Comparison of ENCODE assay signal across 16 cellular contexts in the genomic region with DNA sequence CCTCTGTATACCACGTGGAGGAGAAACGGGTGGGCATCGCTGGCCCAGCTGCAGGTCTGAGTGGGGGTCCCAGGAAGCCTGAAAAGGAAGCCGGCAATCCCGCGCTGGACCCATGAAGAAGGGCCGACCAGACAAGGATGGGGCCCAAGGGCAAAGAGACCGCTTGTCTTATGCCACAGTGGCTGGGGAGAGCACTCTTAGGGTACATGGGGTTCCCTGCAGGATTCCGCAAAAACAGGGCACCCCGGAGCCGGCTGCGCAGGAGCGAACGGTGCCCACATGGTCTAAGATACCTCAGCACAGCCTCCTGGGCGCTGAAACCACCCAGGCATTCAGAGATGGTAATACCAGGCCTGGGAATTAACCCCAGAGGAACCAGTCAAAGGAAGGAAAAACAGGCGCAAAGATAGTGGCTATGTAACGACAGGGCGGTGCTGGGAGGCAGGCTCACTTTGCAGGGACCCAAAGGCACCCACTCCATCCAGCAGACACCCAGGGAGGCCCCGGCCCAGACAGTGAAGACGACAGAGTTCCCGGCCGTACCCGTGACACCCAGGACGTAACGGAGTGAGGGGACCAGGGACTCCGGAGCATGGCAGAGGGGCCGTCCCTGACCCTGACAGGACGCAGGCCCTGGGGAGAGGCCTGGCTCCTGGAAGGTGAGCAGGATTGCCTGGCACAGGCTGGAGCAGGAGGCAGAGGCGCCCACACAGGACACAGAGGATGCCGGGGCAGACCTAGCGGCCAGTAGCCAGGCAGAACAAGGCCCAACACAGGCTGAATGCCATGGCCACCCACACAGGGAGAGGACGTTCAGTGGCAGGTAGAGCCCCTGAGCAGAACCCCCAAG. TPM values are rescaled to one million over a fixed set of nuclear protein-coding genes. Genes with fewer than 3 reads are reported as not detected.
DNase-seq lines count a peak whose midpoint lies in the region; ATAC-seq and TF ChIP-seq lines count a peak whose summit lies in the region.
"Had no signal": no experiment of that assay in that cellular context is flagged by ENCODE, and none has a peak within 500 bp of the region (broad histone marks: within the 10 kb centered on the region; RNA-seq: fewer than 3 reads in every experiment).

No MANE protein-coding gene starts in this region.

- no peak for TF ChIP-seq CTCF in AG04450 (IDR thresholded peaks at IDR 0.05; ENCODE audit: low read depth, low read length)
- no peak for TF ChIP-seq CTCF in HFFc6 (IDR thresholded peaks at IDR 0.05)

- H3K36me3 Mint-ChIP-seq in HFFc6 (ENCODE audit: low read depth), result no peaks in the 10 kb centered on the region
- H3K36me3 Mint-ChIP-seq in effector memory CD8-positive, alpha-beta T cell (ENCODE audit: insufficient read depth), result peaks cover 19% of the 10 kb centered on the region
- H3K36me3 Mint-ChIP-seq in activated T-helper 17 cell treated with anti-CD3 and anti-CD28 coated beads, Interleukin-2, amount 50 U/mL, for 72 hours (ENCODE audit: low read depth), result peaks cover 25% of the 10 kb centered on the region
- H3K36me3 Mint-ChIP-seq: naive B cell had no signal

- H3K9me3 Mint-ChIP-seq in HFFc6, result no peaks in the 10 kb centered on the region
- no peaks in the 10 kb centered on the region for H3K9me3 Mint-ChIP-seq in effector memory CD8-positive, alpha-beta T cell
- H3K9me3 Mint-ChIP-seq in activated T-helper 17 cell treated with anti-CD3 and anti-CD28 coated beads, Interleukin-2, amount 50 U/mL, for 72 hours, result no peaks in the 10 kb centered on the region
- H3K9me3 Mint-ChIP-seq: naive B cell; stimulated activated naive CD8-positive, alpha-beta T cell treated with anti-CD3 and anti-CD28 coated beads, Interleukin-15, amount 100 ng/mL, for 72 hours had no signal

- H3K27ac Mint-ChIP-seq in HFFc6, result peak overlapping the region; percentile 98
- H3K27ac Mint-ChIP-seq in effector memory CD8-positive, alpha-beta T cell, result peak overlapping the region; percentile 69 to 92
- no peak overlapping the region for H3K27ac Mint-ChIP-seq in activated T-helper 17 cell treated with anti-CD3 and anti-CD28 coated beads, Interleukin-2, amount 50 U/mL, for 72 hours

- H3K27me3 Mint-ChIP-seq in HFFc6 (ENCODE audit: insufficient read depth), result peaks cover 5% of the 10 kb centered on the region
- H3K27me3 Mint-ChIP-seq in effector memory CD8-positive, alpha-beta T cell, result no peaks in the 10 kb centered on the region
- H3K27me3 Mint-ChIP-seq in activated T-helper 17 cell treated with anti-CD3 and anti-CD28 coated beads, Interleukin-2, amount 50 U/mL, for 72 hours, result no peaks in the 10 kb centered on the region
- H3K27me3 Mint-ChIP-seq: stimulated activated naive CD8-positive, alpha-beta T cell treated with anti-CD3 and anti-CD28 coated beads, Interleukin-15, amount 100 ng/mL, for 72 hours had no signal

- POLR2A ChIA-PET in AG04450 (lab: Yijun Ruan, JAX), result interaction anchor here (1.3 to 2.6 kb wide), 4 partner anchors 7 to 27 kb away, joined by 3 to 20 read pairs (median 6); no protein-coding TSS in a partner anchor

- H3K27me3 ChIP-seq in AG04450 (ENCODE audit: control insufficient read depth, insufficient read depth, low read length), result no peaks in the 10 kb centered on the region
- H3K27me3 ChIP-seq in rectal smooth muscle tissue (ENCODE audit: control insufficient read depth, insufficient read depth, low read length), result no peaks in the 10 kb centered on the region

- H3K9me3 ChIP-seq in AG04450 (ENCODE audit: control insufficient read depth, insufficient read depth, low read length), result no peaks in the 10 kb centered on the region; the same call in 1 of the 2 replicates

- no peak overlapping the region for H3K4me3 Mint-ChIP-seq in HFFc6
- H3K4me3 Mint-ChIP-seq in effector memory CD8-positive, alpha-beta T cell, result no peak overlapping the region
- no peak overlapping the region for H3K4me3 Mint-ChIP-seq in activated T-helper 17 cell treated with anti-CD3 and anti-CD28 coated beads, Interleukin-2, amount 50 U/mL, for 72 hours
- H3K4me3 Mint-ChIP-seq: naive B cell; stimulated activated naive CD8-positive, alpha-beta T cell treated with anti-CD3 and anti-CD28 coated beads, Interleukin-15, amount 100 ng/mL, for 72 hours had no signal

- no peak for ATAC-seq in effector memory CD8-positive, alpha-beta T cell (replicated peaks)
- ATAC-seq in activated T-helper 17 cell treated with anti-CD3 and anti-CD28 coated beads, Interleukin-2, amount 50 U/mL, for 72 hours (replicated peaks), result no peak
- no peak for ATAC-seq in HG03045 (IDR thresholded peaks at IDR 0.05; ENCODE audit: unreplicated experiment)
- ATAC-seq: stimulated activated naive CD8-positive, alpha-beta T cell treated with anti-CD3 and anti-CD28 coated beads, Interleukin-15, amount 100 ng/mL, for 72 hours had no signal

- H3K4me1 Mint-ChIP-seq in HFFc6 (ENCODE audit: low read depth), result peaks cover 35% of the 10 kb centered on the region
- H3K4me1 Mint-ChIP-seq in effector memory CD8-positive, alpha-beta T cell (ENCODE audit: low read depth in 2 of 2), result peaks cover 22 to 44% of the 10 kb centered on the region in 2 donors
- H3K4me1 Mint-ChIP-seq in activated T-helper 17 cell treated with anti-CD3 and anti-CD28 coated beads, Interleukin-2, amount 50 U/mL, for 72 hours, result peaks cover 4% of the 10 kb centered on the region

- H3K4me1 ChIP-seq in rectal smooth muscle tissue (ENCODE audit: control insufficient read depth, insufficient read depth, low read length), result peaks cover 75% of the 10 kb centered on the region

- H3K4me3 ChIP-seq in AG04450 (ENCODE audit: low read depth, low read length), result no peak overlapping the region
- no peak overlapping the region for H3K4me3 ChIP-seq in rectal smooth muscle tissue (ENCODE audit: low read length)
- H3K4me3 ChIP-seq: SK-N-MC had no signal

- CTCF ChIA-PET in AG04450 (lab: Charles Lee), result interaction anchor here (1.2 to 1.3 kb wide), 2 partner anchors 9 to 37 kb away, joined by 5 to 7 read pairs; a partner anchor contains a TSS

- no peak overlapping the region for H3K9ac ChIP-seq in rectal smooth muscle tissue (ENCODE audit: low read length)

- DNase-seq in AG04450 (ENCODE audit: low read depth, low spot score), result no peak
- DNase-seq in HFFc6, result no peak
- DNase-seq in effector memory CD8-positive, alpha-beta T cell, result no peak
- no peak for DNase-seq in NOMO-1 treated with dmso at 0.1 percent for 144 hours (lab: John Stamatoyannopoulos, UW; ENCODE audit: unreplicated experiment)
- DNase-seq in GDM1 (lab: John Stamatoyannopoulos, UW), result no peak
- DNase-seq: activated CD4-positive, alpha-beta T cell treated with anti-CD3 and anti-CD28 coated beads, Interleukin-2, amount 50 U/mL, for 4 hours; DMS 273 treated with DMSO at 0.1 percent for 48 hours; foreskin melanocyte; naive B cell; NCI-H2029; stimulated activated CD4-positive, alpha-beta T cell treated with anti-CD3 and anti-CD28 coated beads, Interleukin-15, amount 100 ng/mL, for 24 hours; stimulated activated naive CD8-positive, alpha-beta T cell treated with anti-CD3 and anti-CD28 coated beads, Interleukin-15, amount 100 ng/mL, for 72 hours had no signal

- H3K27ac ChIP-seq in AG04450 (ENCODE audit: low read depth, low read length) (peak overlapping the region; percentile 95), rectal smooth muscle tissue (ENCODE audit: low read depth, low read length) (peak overlapping the region; percentile 58)
- H3K27ac ChIP-seq: SK-N-MC had no signal

- H3K36me3 ChIP-seq in rectal smooth muscle tissue (ENCODE audit: control insufficient read depth, insufficient read depth, low read length), result no peaks in the 10 kb centered on the region

RNA-seq across cellular contexts. Expression of a gene that starts 10.3 kb away (rescaled TPM):
- polyA plus RNA-seq in AG04450 (2011; rRNA removed), result 47.0 and 72.7 TPM in 2 replicates
- polyA minus RNA-seq in AG04450 (2011; rRNA and poly(A)+ RNA removed), result 62.8 and 92.2 TPM in 2 replicates
- 100 to 1,000 TPM; 238 to 293 (median 264) TPM for total RNA-seq in HFFc6 (2021; fragmentation: NEBNext Ultra II Directional; extraction: Animal tissue kit (Norgen Biotek cat#: 25700))
- total RNA-seq in activated T-helper 17 cell treated with anti-CD3 and anti-CD28 coated beads, Interleukin-2, amount 50 U/mL, for 72 hours, result 100 to 1,000 TPM; 197 to 326 TPM

RNA-seq across cellular contexts. Expression of a gene that starts 28.8 kb away (rescaled TPM):
- 1.2 and 2.4 TPM in 2 replicates for polyA plus RNA-seq in AG04450 (2011; rRNA removed)
- 2.0 TPM in 2 replicates for polyA minus RNA-seq in AG04450 (2011; rRNA and poly(A)+ RNA removed)
- 10 to 100 TPM; 13.3 to 28.2 (median 22.2) TPM for total RNA-seq in HFFc6 (2021; fragmentation: NEBNext Ultra II Directional; extraction: Animal tissue kit (Norgen Biotek cat#: 25700))
- total RNA-seq in activated T-helper 17 cell treated with anti-CD3 and anti-CD28 coated beads, Interleukin-2, amount 50 U/mL, for 72 hours, result 100 to 1,000 TPM in 1 of 2 donors, 10 to 100 TPM in 1; 96.6 to 141 TPM

RNA-seq across cellular contexts. Expression of a gene that starts 37.0 kb away (rescaled TPM):
- polyA plus RNA-seq in AG04450 (2011; rRNA removed), result 66.8 and 107 TPM in 2 replicates
- polyA minus RNA-seq in AG04450 (2011; rRNA and poly(A)+ RNA removed), result 23.2 and 28.7 TPM in 2 replicates
- total RNA-seq in HFFc6 (2021; fragmentation: NEBNext Ultra II Directional; extraction: Animal tissue kit (Norgen Biotek cat#: 25700)), result 100 to 1,000 TPM; 123 to 163 (median 130) TPM
- total RNA-seq in activated T-helper 17 cell treated with anti-CD3 and anti-CD28 coated beads, Interleukin-2, amount 50 U/mL, for 72 hours, result 100 to 1,000 TPM; 132 to 139 TPM
